Comparison of ENCODE assay signal across 9 cellular contexts in the genomic region with DNA sequence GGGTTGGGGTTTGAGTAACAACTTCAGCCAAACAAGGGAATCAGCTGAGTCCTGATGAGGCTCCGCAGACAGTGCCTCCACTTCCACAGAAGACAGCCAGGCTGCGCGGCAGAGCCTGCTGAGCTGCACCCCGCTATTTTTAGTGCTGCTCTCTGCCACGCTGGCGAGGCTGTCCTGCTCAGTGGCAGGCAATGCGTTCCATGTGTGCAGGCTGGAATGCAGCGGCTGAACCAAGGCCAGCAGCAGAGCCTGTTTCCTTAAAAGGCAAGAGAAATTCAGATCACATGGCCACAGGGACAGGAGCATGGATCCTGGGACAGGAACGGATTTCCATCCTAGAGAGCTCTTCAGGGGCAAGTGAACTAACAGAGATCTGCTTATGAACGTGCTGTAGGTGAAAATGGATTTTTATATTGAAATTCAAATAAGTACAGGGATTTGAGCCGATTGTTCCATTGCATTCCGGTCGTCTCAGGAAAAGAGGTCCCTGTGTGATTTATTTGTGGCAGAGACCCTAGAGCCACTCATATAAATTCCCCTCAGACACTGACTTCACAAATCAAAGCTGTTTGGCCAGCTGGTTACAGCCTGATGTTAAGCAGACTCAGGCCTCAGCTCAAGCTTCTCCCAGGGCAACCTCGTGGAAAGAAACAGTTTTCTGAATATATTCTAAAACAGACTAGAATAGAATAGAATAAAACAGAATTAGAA.
DNase-seq lines count a peak whose midpoint lies in the region; ATAC-seq and TF ChIP-seq lines count a peak whose summit lies in the region.
"Had no signal": no experiment of that assay in that cellular context is flagged by ENCODE, and none has a peak within 500 bp of the region (broad histone marks: within the 10 kb centered on the region; RNA-seq: fewer than 3 reads in every experiment).

No MANE protein-coding gene starts in this region.

- H3K27me3 ChIP-seq in dorsolateral prefrontal cortex, result peaks cover 0 to 5% (median 0%) of the 10 kb centered on the region in 45 donors

- intact Hi-C loops in dorsolateral prefrontal cortex (cut with DNase I), result no loop called here

- TF ChIP-seq CTCF in HFF-Myc (IDR thresholded peaks at IDR 0.05; ENCODE audit: low read depth, low read length, missing control alignments) (no peak), dorsolateral prefrontal cortex (IDR thresholded peaks at IDR 0.05 in 54 of 56, conservative IDR thresholded peaks at IDR 0.05 in 2 of 56; ENCODE audit: low read depth in 1 of 56, partially characterized antibody in 56 of 56) (peak in 40 of 56 donors; percentile 9 to 59 (median 34))

- in situ Hi-C loops in ACHN (cut with HindIII; ENCODE audit: low pct_ligation_motif_present, low pct_unique_long_range_greater_than_20kb, low sequenced_read_pairs), result no loop called here

- no peak for ATAC-seq in GM18498 (IDR thresholded peaks at IDR 0.05; ENCODE audit: unreplicated experiment)

- H3K27ac ChIP-seq in dorsolateral prefrontal cortex (peak overlapping the region in 31 of 59 donors; percentile 1 to 77 (median 41)), skin epidermis (peak overlapping the region in 17 of 21 experiments; percentile 22 to 91 (median 72))

- no peak overlapping the region for H3K4me3 ChIP-seq in HFF-Myc (replicated peaks; ENCODE audit: low read depth, low read length)
- H3K4me3 ChIP-seq in dorsolateral prefrontal cortex, result peak overlapping the region in 27 of 59 donors; percentile 2 to 45 (median 15)
- H3K4me3 ChIP-seq in skin epidermis, result no peak overlapping the region

- DNase-seq in HFF-Myc (ENCODE audit: extremely low read depth, low read depth), result peak; percentile 97
- peak; percentile 35 to 83 (median 66) for DNase-seq in dorsolateral prefrontal cortex
- DNase-seq in left kidney (ENCODE audit: low read depth, low spot score), result peak; percentile 95
- DNase-seq in COLO668 (lab: John Stamatoyannopoulos, UW; ENCODE audit: unreplicated experiment), result no peak
- no peak for DNase-seq in SIG-M5 (lab: John Stamatoyannopoulos, UW)
- DNase-seq in ACHN, result no peak
- DNase-seq: NCI-H1092 treated with DMSO at 0.1 percent for 48 hours had no signal

Comparison
In these comparisons a context has a peak if more than half of its experiments do, and no peak if none do; other contexts are left out.
1. DNase-seq: peak in HFF-Myc (single experiment), dorsolateral prefrontal cortex (10 of 10) and left kidney (single experiment); none in COLO668 (single experiment), SIG-M5 (single experiment) and ACHN (single experiment).